Comparison of ENCODE assay signal across 24 cellular contexts in the genomic region with DNA sequence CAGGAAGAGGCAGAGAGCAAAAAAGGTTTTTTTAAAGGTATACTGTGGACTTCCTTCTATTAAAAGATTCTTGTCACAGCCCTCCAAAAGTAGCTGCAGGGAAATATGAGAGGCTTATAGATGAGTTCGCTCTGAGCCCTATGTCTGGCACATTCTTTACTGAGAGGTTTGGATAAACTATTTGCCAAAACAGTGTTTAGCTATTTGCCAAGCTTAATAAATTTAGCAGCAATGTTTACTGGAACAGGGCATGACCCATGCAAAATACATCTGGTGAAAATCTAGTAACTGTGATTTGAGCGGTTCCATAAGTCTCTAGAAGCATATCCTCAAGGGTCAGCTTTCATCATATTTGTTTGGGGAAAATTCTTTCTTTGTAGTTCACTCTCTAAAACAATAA.
DNase-seq lines count a peak whose midpoint lies in the region; ATAC-seq and TF ChIP-seq lines count a peak whose summit lies in the region.
"Had no signal": no experiment of that assay in that cellular context is flagged by ENCODE, and none has a peak within 500 bp of the region (broad histone marks: within the 10 kb centered on the region; RNA-seq: fewer than 3 reads in every experiment).

No MANE protein-coding gene starts in this region.

- H4K20me1 ChIP-seq in smooth muscle cell (ENCODE audit: low read depth), result no peaks in the 10 kb centered on the region

- H2AFZ ChIP-seq in smooth muscle cell (ENCODE audit: low read depth), result peak overlapping the region; percentile 45
- H2AFZ ChIP-seq: GM23338 had no signal

- WGBS in smooth muscle cell (ENCODE audit: low lambda C conversion rate), result 39% methylated on average over 2 of the region's 2 CpGs

- H3K9me3 Mint-ChIP-seq in mesothelial cell of epicardium, result peaks cover 13% of the 10 kb centered on the region

- DNase-seq in MG63 (peak; percentile 2), fibroblast of mammary gland (ENCODE audit: low read depth) (peak; percentile 17), mesothelial cell of epicardium (ENCODE audit: low spot score in 2 of 2, unreplicated experiment in 2 of 2) (no peak), smooth muscle cell (lab: John Stamatoyannopoulos, UW; ENCODE audit: unreplicated experiment) (no peak)
- no peak for DNase-seq in activated CD4-positive, alpha-beta T cell treated with anti-CD3 and anti-CD28 coated beads for 4 hours
- DNase-seq: Caco-2; CD8-positive, alpha-beta T cell; HFFc6; NCI-H1105; NCI-H1436 treated with DMSO at 0.1 percent for 48 hours; NCI-H187 treated with DMSO at 0.1 percent for 48 hours; NCI-H2171 treated with DMSO at 0.1 percent for 48 hours; NCI-H524; NCI-H774; PC-3 had no signal

- H3K36me3 Mint-ChIP-seq in mesothelial cell of epicardium, result no peaks in the 10 kb centered on the region
- H3K36me3 Mint-ChIP-seq: CD8-positive, alpha-beta T cell had no signal

- no peaks in the 10 kb centered on the region for H3K79me2 ChIP-seq in smooth muscle cell (ENCODE audit: low read depth)

- H3K27ac ChIP-seq in smooth muscle cell (ENCODE audit: low read depth), result no peak overlapping the region
- H3K27ac ChIP-seq: A549, C4-2B, HL-60 had no signal

- H3K9me3 ChIP-seq in MG63 (no peaks in the 10 kb centered on the region), smooth muscle cell (replicated peaks; ENCODE audit: low read depth) (no peaks in the 10 kb centered on the region)
- H3K9me3 ChIP-seq: A549, Caco-2 had no signal

- H3K4me3 ChIP-seq in MG63 (no peak overlapping the region), fibroblast of mammary gland (ENCODE audit: control insufficient read depth, low read depth, low read length) (no peak overlapping the region), smooth muscle cell (no peak overlapping the region)
- H3K4me3 ChIP-seq: A549, GM23338, HAP-1 had no signal

- no peak overlapping the region for H3K4me2 ChIP-seq in smooth muscle cell
- H3K4me2 ChIP-seq: A549, GM23338 had no signal

- H3K27me3 ChIP-seq in MG63 (no peaks in the 10 kb centered on the region), smooth muscle cell (ENCODE audit: low read depth) (no peaks in the 10 kb centered on the region)

- H3K9ac ChIP-seq in smooth muscle cell (ENCODE audit: low read depth), result no peak overlapping the region

- H3K27me3 Mint-ChIP-seq in mesothelial cell of epicardium (ENCODE audit: low read depth), result no peaks in the 10 kb centered on the region
- H3K27me3 Mint-ChIP-seq: B cell had no signal

- H3K4me1 Mint-ChIP-seq in mesothelial cell of epicardium, result peaks cover 14% of the 10 kb centered on the region
- H3K4me1 Mint-ChIP-seq: B cell, GM23338 had no signal

- H3K27ac Mint-ChIP-seq in mesothelial cell of epicardium, result peak overlapping the region; percentile 75
- H3K27ac Mint-ChIP-seq: B cell; CD8-positive, alpha-beta T cell; GM23338; HFFc6 had no signal

- TF ChIP-seq CTCF in fibroblast of mammary gland (conservative IDR thresholded peaks at IDR 0.05; ENCODE audit: control insufficient read depth, insufficient read depth, low read depth, low read length), result no peak
- TF ChIP-seq CTCF in mesothelial cell of epicardium (IDR thresholded peaks at IDR 0.05; ENCODE audit: unreplicated experiment), result no peak
- no peak for TF ChIP-seq CTCF in smooth muscle cell (IDR thresholded peaks at IDR 0.05; ENCODE audit: borderline replicate concordance, insufficient read depth, poor library complexity, severe bottlenecking)

- no peaks in the 10 kb centered on the region for H3K36me3 ChIP-seq in MG63
- no peaks in the 10 kb centered on the region for H3K36me3 ChIP-seq in smooth muscle cell (ENCODE audit: low read depth)
- H3K36me3 ChIP-seq: HAP-1 had no signal

- H3K4me1 ChIP-seq in smooth muscle cell (ENCODE audit: low read depth), result no peaks in the 10 kb centered on the region
- H3K4me1 ChIP-seq: A549, Caco-2, HAP-1 had no signal

- no peaks in the 10 kb centered on the region for H3F3A ChIP-seq in smooth muscle cell (ENCODE audit: low read depth)

- H3K4me3 Mint-ChIP-seq in mesothelial cell of epicardium, result no peak overlapping the region
- H3K4me3 Mint-ChIP-seq: B cell; CD8-positive, alpha-beta T cell; GM23338; HFFc6 had no signal

- ATAC-seq in HG03571 (IDR thresholded peaks at IDR 0.05; ENCODE audit: unreplicated experiment), result no peak
- ATAC-seq in GM21390 (IDR thresholded peaks at IDR 0.05; ENCODE audit: unreplicated experiment), result no peak
- ATAC-seq: A549; CD8-positive, alpha-beta T cell; GM23338; PC-3; SK-N-SH treated with all-trans-retinoic acid at 6 μM for 48 hours had no signal

Comparison
In these comparisons a context has a peak if more than half of its experiments do, and no peak if none do; other contexts are left out.
1. DNase-seq: peak in MG63 (single experiment) and fibroblast of mammary gland (single experiment); none in mesothelial cell of epicardium (0 of 2), smooth muscle cell (single experiment) and activated CD4-positive, alpha-beta T cell treated with anti-CD3 and anti-CD28 coated beads for 4 hours (0 of 2).